In the genomic region with DNA sequence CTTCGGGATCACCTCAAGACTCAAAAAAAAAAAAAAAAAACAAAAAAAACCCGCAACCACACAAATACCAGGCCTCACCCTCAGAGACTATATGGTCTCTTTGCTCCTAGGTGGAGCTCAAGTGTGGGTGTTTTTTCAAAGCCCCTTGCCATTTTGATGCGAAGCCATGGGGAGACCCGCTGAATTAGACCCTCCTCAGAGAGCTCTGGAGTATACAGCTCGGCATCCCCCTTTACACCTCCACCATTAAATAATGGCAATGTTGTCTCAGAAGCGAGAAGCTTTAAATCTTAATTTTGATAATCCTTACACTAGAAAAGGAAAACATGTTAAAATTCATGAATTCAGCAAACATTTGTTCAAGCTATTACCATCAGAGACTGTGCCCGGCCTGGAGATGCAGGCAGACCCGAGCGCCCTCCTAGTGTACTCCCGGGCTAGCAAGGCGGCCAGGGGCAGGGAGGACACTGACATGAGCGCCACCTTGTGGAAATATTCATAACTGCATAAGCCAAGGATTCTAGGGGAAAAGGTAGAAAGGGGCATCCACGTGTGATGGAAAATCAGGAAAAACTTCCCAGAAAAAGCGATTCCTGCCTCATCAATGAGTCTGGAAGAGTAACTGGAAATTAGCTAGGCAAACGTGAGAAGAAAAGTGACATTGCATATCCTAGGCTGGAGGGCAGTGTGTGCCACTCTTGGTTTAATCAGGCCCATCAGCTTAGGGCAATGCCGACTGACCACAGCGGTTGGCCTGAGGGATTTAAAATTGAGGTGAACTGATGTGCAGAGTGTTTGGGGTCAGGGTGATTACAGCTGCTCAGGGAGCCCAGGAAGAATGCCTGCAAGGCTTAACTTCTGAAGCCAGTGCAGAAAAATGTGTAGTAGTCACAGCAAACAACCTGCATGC, we compare ENCODE assay signal across 8 cellular contexts.
A peak's percentile ranks its signal among the peaks of the same experiment; 100 is the strongest.
DNase-seq lines count a peak whose midpoint lies in the region; ATAC-seq and TF ChIP-seq lines count a peak whose summit lies in the region.

No MANE protein-coding gene starts in this region.

- peaks cover 10% of the 10 kb centered on the region for H3K4me1 ChIP-seq in SJCRH30
- peaks cover 7% of the 10 kb centered on the region for H3K4me1 ChIP-seq in psoas muscle

- H3K27ac ChIP-seq in SJCRH30 (no peak overlapping the region), psoas muscle (no peak overlapping the region)

- intact Hi-C loops in Right ventricle myocardium superior (cut with DNase I): loop anchor here (5.0 kb wide), 1 partner anchor 177 kb away; no protein-coding TSS in a partner anchor
- intact Hi-C loops in psoas muscle (cut with DNase I): loop anchor here (2.0 to 10.0 kb wide), 3 partner anchors 178 to 340 kb away; no protein-coding TSS in a partner anchor

- TF ChIP-seq CTCF in psoas muscle (IDR thresholded peaks at IDR 0.05): peak; percentile 95

- H3K36me3 ChIP-seq in SJCRH30 (no peaks in the 10 kb centered on the region), psoas muscle (ENCODE audit: insufficient read depth in 1 of 2, low read depth in 1 of 2) (no peaks in the 10 kb centered on the region)

- H3K27me3 ChIP-seq in SJCRH30 (no peaks in the 10 kb centered on the region), psoas muscle (ENCODE audit: insufficient read depth in 3 of 3, low read length in 2 of 3) (no peaks in the 10 kb centered on the region)

- H3K9me3 ChIP-seq in SJCRH30 (replicated peaks): no peaks in the 10 kb centered on the region
- H3K9me3 ChIP-seq in psoas muscle: no peaks in the 10 kb centered on the region

- peak; percentile 68 for DNase-seq in DMS53 treated with DMSO at 0.1 percent for 48 hours (lab: John Stamatoyannopoulos, UW; ENCODE audit: unreplicated experiment)
- peak; percentile 48 for DNase-seq in LHCN-M2 (ENCODE audit: low read depth)
- DNase-seq in SJCRH30: peak; percentile 72 to 88
- peak; percentile 48 for DNase-seq in activated naive CD4-positive, alpha-beta T cell treated with anti-CD3 and anti-CD28 coated beads, Interleukin-2, amount 50 U/mL, for 16 hours
- peak; percentile 68 for DNase-seq in Right ventricle myocardium superior
- peak; percentile 40 to 68 for DNase-seq in psoas muscle

- ATAC-seq in GM21528 (IDR thresholded peaks at IDR 0.05; ENCODE audit: low FRiP score, unreplicated experiment) (peak; percentile 80), Right ventricle myocardium superior (ENCODE audit: poor library complexity) (peak; percentile 91), psoas muscle (peak; percentile 78 to 92 (median 89)), GM19324 (IDR thresholded peaks at IDR 0.05; ENCODE audit: low FRiP score, unreplicated experiment) (no peak)

- 0 out of 2 replicates have a peak overlapping the region, but pooled peaks have one; percentile 7 for H3K4me3 ChIP-seq in SJCRH30
- no peak overlapping the region for H3K4me3 ChIP-seq in psoas muscle

- WGBS in psoas muscle, 3 donors: 36 to 40% (median 39%) methylated on average over 17 of the region's 17 CpGs
